Comparison of ENCODE assay signal across 19 cellular contexts in genomic region chr4:133058701-133059100, GRCh38.
"Had no signal": no experiment of that assay in that cellular context is flagged by ENCODE, and none has a peak within 500 bp of the region (broad histone marks: within the 10 kb centered on the region; RNA-seq: fewer than 3 reads in every experiment).

No MANE protein-coding gene starts in this region.

- H3K27ac ChIP-seq: adrenal gland, cardiac muscle cell, dorsolateral prefrontal cortex, gastroesophageal sphincter, heart right ventricle, left ventricle myocardium inferior, prostate gland had no signal

- DNase-seq: activated CD4-positive, alpha-beta T cell treated with anti-CD3 and anti-CD28 coated beads for 36 hours; activated CD8-positive, alpha-beta T cell treated with anti-CD3 and anti-CD28 coated beads for 36 hours; activated effector memory CD4-positive, alpha-beta T cell treated with Interleukin-2 at 50 U/mL for 16 hours; activated naive CD4-positive, alpha-beta T cell treated with anti-CD3 and anti-CD28 coated beads, Interleukin-2, amount 50 U/mL, for 16 hours; activated T-cell treated with anti-CD3 and anti-CD28 coated beads, Interleukin-2, amount 50 U/mL, for 4 hours; adrenal gland; dorsolateral prefrontal cortex; heart right ventricle; left ventricle myocardium inferior; right cardiac atrium; small intestine; stimulated activated CD4-positive, alpha-beta T cell treated with anti-CD3 and anti-CD28 coated beads, Interleukin-4, amount 100 ng/mL, for 4 hours; stimulated activated CD8-positive, alpha-beta memory T cell treated with anti-CD3 and anti-CD28 coated beads, Interleukin-4, amount 100 ng/mL, for 48 hours; stimulated activated naive CD4-positive, alpha-beta T cell treated with Interleukin-2 at 50 U/mL for 16 hours; substantia nigra; trophoblast cell had no signal

- H3K27me3 ChIP-seq: adrenal gland, cardiac muscle cell, dorsolateral prefrontal cortex, gastroesophageal sphincter, heart right ventricle had no signal

- H3K4me1 ChIP-seq: adrenal gland, gastroesophageal sphincter, heart right ventricle, left ventricle myocardium inferior, prostate gland had no signal

- H3K4me3 ChIP-seq: adrenal gland, cardiac muscle cell, dorsolateral prefrontal cortex, gastroesophageal sphincter, heart right ventricle, left ventricle myocardium inferior, prostate gland had no signal

- H3K9me3 ChIP-seq: adrenal gland, prostate gland had no signal

- H3K36me3 ChIP-seq: adrenal gland, cardiac muscle cell, gastroesophageal sphincter, heart right ventricle, left ventricle myocardium inferior, prostate gland had no signal
